In the genomic region with DNA sequence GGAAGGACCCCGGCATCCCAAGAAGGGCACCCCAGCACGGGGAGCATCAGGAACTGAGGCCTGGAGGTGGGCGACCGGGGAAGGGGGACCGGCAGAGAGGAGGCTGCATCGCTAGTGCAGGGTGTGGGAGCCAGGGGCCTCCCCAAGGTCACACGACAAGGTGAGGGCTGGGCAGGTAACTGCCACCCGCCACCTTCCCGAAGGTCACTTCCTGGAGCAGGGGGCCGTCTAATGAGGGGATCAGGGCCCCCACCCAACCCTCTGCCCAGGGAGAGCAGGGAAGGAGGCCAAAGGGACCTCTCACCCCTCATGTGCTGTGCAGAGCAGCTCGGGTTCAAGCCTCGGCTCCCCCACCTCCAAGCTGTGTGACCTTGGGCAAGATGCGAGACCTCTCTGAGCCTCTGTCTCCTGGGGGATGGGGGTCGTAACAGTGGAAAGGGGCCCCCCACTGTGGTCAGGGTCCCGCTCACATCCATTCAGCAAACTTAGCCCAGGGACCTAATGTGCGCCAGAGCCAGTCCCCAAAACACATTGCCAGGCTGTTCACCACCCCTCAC, we compare ENCODE assay signal across 9 cellular contexts. TPM values are rescaled to one million over a fixed set of nuclear protein-coding genes. Genes with fewer than 3 reads are reported as not detected.
DNase-seq lines count a peak whose midpoint lies in the region; ATAC-seq and TF ChIP-seq lines count a peak whose summit lies in the region.
"Had no signal": no experiment of that assay in that cellular context is flagged by ENCODE, and none has a peak within 500 bp of the region (broad histone marks: within the 10 kb centered on the region; RNA-seq: fewer than 3 reads in every experiment).

No MANE protein-coding gene starts in this region.

- peaks cover 50% of the 10 kb centered on the region for H3K4me1 Mint-ChIP-seq in activated CD4-positive, alpha-beta memory T cell treated with anti-CD3 and anti-CD28 coated beads for 36 hours (ENCODE audit: low read depth)

- H3K9me3 ChIP-seq in gastroesophageal sphincter: no peaks in the 10 kb centered on the region

- peak overlapping the region; percentile 71 to 99 (median 98) for H3K27ac ChIP-seq in gastroesophageal sphincter
- peak overlapping the region in 20 of 21 experiments; percentile 89 to 100 (median 98) for H3K27ac ChIP-seq in skin epidermis

- H3K36me3 ChIP-seq in gastroesophageal sphincter: peaks cover 0 to 17% of the 10 kb centered on the region in 2 donors

- CTCF ChIA-PET in activated CD4-positive, alpha-beta memory T cell treated with anti-CD3 and anti-CD28 coated beads for 36 hours (lab: Charles Lee): interaction anchor here (1.7 kb wide), 1 partner anchor 79 kb away, joined by 6 read pairs; no protein-coding TSS in a partner anchor

- TF ChIP-seq POLR2A in gastroesophageal sphincter (IDR thresholded peaks at IDR 0.05): no peak

- 100% methylated on average over 1 of the region's 16 CpGs; no CpG with 5 or more reads in 1 of the 2 donors for WGBS in gastroesophageal sphincter (ENCODE audit: low coverage in 1 of 2), 2 donors

- TF ChIP-seq CTCF in GM12865 (IDR thresholded peaks at IDR 0.05; ENCODE audit: insufficient read depth, low read depth, low read length, missing control alignments) (no peak), gastroesophageal sphincter (IDR thresholded peaks at IDR 0.05) (no peak)

- ATAC-seq in gastroesophageal sphincter: no peak
- ATAC-seq in GM19455 (IDR thresholded peaks at IDR 0.05; ENCODE audit: unreplicated experiment): no peak
- no peak for ATAC-seq in GM18520 (IDR thresholded peaks at IDR 0.05; ENCODE audit: unreplicated experiment)

- peaks cover 8% of the 10 kb centered on the region for H3K36me3 Mint-ChIP-seq in activated CD4-positive, alpha-beta memory T cell treated with anti-CD3 and anti-CD28 coated beads for 36 hours

- no peaks in the 10 kb centered on the region for H3K27me3 ChIP-seq in gastroesophageal sphincter

- H3K4me3 ChIP-seq in GM12865 (ENCODE audit: low read depth, low read length): peak overlapping the region; percentile 51
- H3K4me3 ChIP-seq in gastroesophageal sphincter: peak overlapping the region; percentile 18 to 72
- H3K4me3 ChIP-seq in skin epidermis: peak overlapping the region; percentile 13 to 100 (median 26)

- peak overlapping the region; percentile 89 for H3K27ac Mint-ChIP-seq in activated CD4-positive, alpha-beta memory T cell treated with anti-CD3 and anti-CD28 coated beads for 36 hours

- peak overlapping the region; percentile 64 for H3K4me3 Mint-ChIP-seq in activated CD4-positive, alpha-beta memory T cell treated with anti-CD3 and anti-CD28 coated beads for 36 hours

- intact Hi-C loops in activated CD4-positive, alpha-beta memory T cell treated with anti-CD3 and anti-CD28 coated beads for 36 hours (cut with micrococcal nuclease): loop anchor here (10.0 kb wide), 1 partner anchor 486 kb away; the partner anchor contains the start of gene HMG20B

- H3K9me3 Mint-ChIP-seq in activated CD4-positive, alpha-beta memory T cell treated with anti-CD3 and anti-CD28 coated beads for 36 hours: no peaks in the 10 kb centered on the region

- peaks cover 5 to 91% (median 59%) of the 10 kb centered on the region in 3 donors for H3K4me1 ChIP-seq in gastroesophageal sphincter

- TF ChIP-seq EP300 in gastroesophageal sphincter (IDR thresholded peaks at IDR 0.05): no peak

- DNase-seq in GM12865 (ENCODE audit: low read depth) (no peak), NCI-H82 treated with DMSO at 0.1 percent for 48 hours (lab: John Stamatoyannopoulos, UW; ENCODE audit: unreplicated experiment) (no peak), NCI-H345 treated with DMSO at 0.1 percent for 48 hours (lab: John Stamatoyannopoulos, UW; ENCODE audit: unreplicated experiment) (no peak)
- DNase-seq in activated CD4-positive, alpha-beta memory T cell treated with anti-CD3 and anti-CD28 coated beads for 36 hours: no peak
- DNase-seq: NCI-H1092 had no signal

- H3K27me3 Mint-ChIP-seq in activated CD4-positive, alpha-beta memory T cell treated with anti-CD3 and anti-CD28 coated beads for 36 hours: no peaks in the 10 kb centered on the region

- POLR2A ChIA-PET in activated CD4-positive, alpha-beta memory T cell treated with anti-CD3 and anti-CD28 coated beads for 36 hours (lab: Charles Lee): no interaction called here

RNA-seq across cellular contexts. Expression of gene ZBTB7A, which starts 6.0 kb away (rescaled TPM):
- total RNA-seq in activated CD4-positive, alpha-beta memory T cell treated with anti-CD3 and anti-CD28 coated beads for 36 hours: 10 to 100 TPM; 31.0 to 32.5 TPM
- total RNA-seq in gastroesophageal sphincter: 100 to 1,000 TPM in 1 of 4 donors, 10 to 100 TPM in 3; 65.6 to 122 (median 82.4) TPM

RNA-seq across cellular contexts. Expression of gene PIAS4, which starts 53.2 kb away (rescaled TPM):
- 10 to 100 TPM; 22.5 to 24.4 TPM for total RNA-seq in activated CD4-positive, alpha-beta memory T cell treated with anti-CD3 and anti-CD28 coated beads for 36 hours
- 10 to 100 TPM; 15.3 to 26.4 (median 16.8) TPM for total RNA-seq in gastroesophageal sphincter
